ENCODE assay signal across 32 cellular contexts in the genomic region with DNA sequence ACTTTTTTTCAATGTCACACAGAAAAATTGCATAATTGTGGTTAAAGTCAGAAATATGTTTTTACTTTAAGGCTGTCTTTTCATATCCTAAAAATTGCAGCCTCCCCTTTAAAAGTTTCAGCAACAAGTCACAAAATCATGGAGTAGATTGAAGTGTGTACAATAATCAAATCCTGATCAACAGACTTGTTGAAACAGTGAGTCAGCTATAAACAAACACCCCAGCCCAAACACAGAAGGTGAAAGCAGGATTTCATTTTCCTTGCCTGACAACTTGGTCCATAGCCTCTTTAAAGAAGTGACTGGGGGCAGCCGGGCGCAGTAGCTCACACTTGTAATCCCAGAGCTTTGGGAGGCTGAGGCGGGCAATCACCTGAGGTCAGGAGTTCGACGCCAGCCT. TPM values are rescaled to one million over a fixed set of nuclear protein-coding genes. Genes with fewer than 3 reads are reported as not detected.
DNase-seq lines count a peak whose midpoint lies in the region; ATAC-seq, FAIRE-seq and TF ChIP-seq lines count a peak whose summit lies in the region.
"Had no signal": no experiment of that assay in that cellular context is flagged by ENCODE, and none has a peak within 500 bp of the region (broad histone marks: within the 10 kb centered on the region; RNA-seq: fewer than 3 reads in every experiment).

No MANE protein-coding gene starts in this region.

- POLR2A ChIA-PET in PC-3 (lab: Charles Lee; ENCODE audit: unreplicated experiment): interaction anchor here (0.6 to 0.7 kb wide), 2 partner anchors 22 to 75 kb away, joined by 3 to 4 read pairs; no protein-coding TSS in a partner anchor

- H3K27me3 ChIP-seq in PC-3 (ENCODE audit: low read length): no peaks in the 10 kb centered on the region
- no peaks in the 10 kb centered on the region for H3K27me3 ChIP-seq in bronchial epithelial cell (ENCODE audit: control insufficient read depth, insufficient read depth, low read length)
- H3K27me3 ChIP-seq in lung (ENCODE audit: control insufficient read depth, insufficient read depth): no peaks in the 10 kb centered on the region
- H3K27me3 ChIP-seq: BLaER1 treated with 17β-estradiol and CSF1 and Interleukin-3, amounts not matched to agents 10 nM and 100 nM had no signal

- H3K4me1 Mint-ChIP-seq in osteocyte (ENCODE audit: unreplicated experiment): peaks cover 11% of the 10 kb centered on the region
- H3K4me1 Mint-ChIP-seq: activated CD4-positive, alpha-beta T cell treated with anti-CD3 and anti-CD28 coated beads, Interleukin-2, amount 10 ng/mL, durations not matched to agents 24 days and 14 days; activated naive CD8-positive, alpha-beta T cell treated with anti-CD3 and anti-CD28 coated beads, Interleukin-2, amount 10 ng/mL, durations not matched to agents 7 days and 5 days; naive thymus-derived CD8-positive, alpha-beta T cell; stimulated activated effector memory CD8-positive, alpha-beta T cell treated with anti-CD3 and anti-CD28 coated beads, Interleukin-12 subunit alpha, Interleukin-12 subunit beta, amount 100 ng/mL, for 72 hours; WTC11 had no signal

- no peaks in the 10 kb centered on the region for H3K27me3 Mint-ChIP-seq in osteocyte (ENCODE audit: unreplicated experiment)
- H3K27me3 Mint-ChIP-seq: activated CD4-positive, alpha-beta T cell treated with anti-CD3 and anti-CD28 coated beads, Interleukin-2, amount 10 ng/mL, durations not matched to agents 24 days and 14 days; activated naive CD8-positive, alpha-beta T cell treated with anti-CD3 and anti-CD28 coated beads, Interleukin-2, amount 10 ng/mL, durations not matched to agents 7 days and 5 days; activated T-cell treated with anti-CD3 and anti-CD28 coated beads, Interleukin-2, amount 50 U/mL, for 24 hours; naive thymus-derived CD8-positive, alpha-beta T cell; type B pancreatic cell had no signal

- no peak overlapping the region for H2AFZ ChIP-seq in PC-3 (ENCODE audit: low read length)

- H4K20me1 ChIP-seq in PC-3 (ENCODE audit: low read length): no peaks in the 10 kb centered on the region
- H4K20me1 ChIP-seq: BLaER1 treated with 17β-estradiol and CSF1 and Interleukin-3, amounts not matched to agents 10 nM and 100 nM had no signal

- DNase-seq in DMS53 treated with DMSO at 0.1 percent for 48 hours (lab: John Stamatoyannopoulos, UW; ENCODE audit: unreplicated experiment) (peak; percentile 89), PC-3 (peak; percentile 87), bronchial epithelial cell (ENCODE audit: low read depth) (peak; percentile 76), lung (ENCODE audit: low spot score) (peak; percentile 28), EL (no peak), A172 (ENCODE audit: low spot score) (no peak), osteocyte (ENCODE audit: extremely low spot score, unreplicated experiment) (no peak)
- DNase-seq in activated CD4-positive, alpha-beta T cell treated with anti-CD3 and anti-CD28 coated beads, Interleukin-2, amount 50 U/mL, for 4 hours: no peak
- DNase-seq: activated CD4-positive, alpha-beta T cell treated with anti-CD3 and anti-CD28 coated beads, Interleukin-2, amount 10 ng/mL, durations not matched to agents 24 days and 14 days; activated gamma-delta T cell; activated naive CD8-positive, alpha-beta T cell treated with anti-CD3 and anti-CD28 coated beads, Interleukin-2, amount 10 ng/mL, durations not matched to agents 7 days and 5 days; activated T-cell treated with anti-CD3 and anti-CD28 coated beads, Interleukin-2, amount 50 U/mL, for 24 hours; aorta; caudate nucleus; COR-L47; cortex of kidney; effector memory CD4-positive, alpha-beta T cell; erythroblast; Karpas-422; left ventricle myocardium superior; naive thymus-derived CD8-positive, alpha-beta T cell; NCI-H1417 treated with DMSO at 0.1 percent for 48 hours; NCI-H226; NCI-H69; T1000 had no signal

- H3K36me3 ChIP-seq in PC-3 (ENCODE audit: low read depth, low read length) (peaks cover 17% of the 10 kb centered on the region), bronchial epithelial cell (ENCODE audit: control insufficient read depth, insufficient read depth, low read length) (no peaks in the 10 kb centered on the region), lung (ENCODE audit: control insufficient read depth in 2 of 2, insufficient read depth in 2 of 2, low read length in 2 of 2) (peaks cover 0 to 8% of the 10 kb centered on the region in 2 donors)

- H3K4me1 ChIP-seq in PC-3 (ENCODE audit: insufficient read depth, low read length) (peaks cover 28% of the 10 kb centered on the region), lung (ENCODE audit: control insufficient read depth in 2 of 2, insufficient read depth in 2 of 2, low read length in 2 of 2) (no peaks in the 10 kb centered on the region)
- H3K4me1 ChIP-seq: BLaER1 treated with 17β-estradiol and CSF1 and Interleukin-3, amounts not matched to agents 10 nM and 100 nM had no signal

- no TSS peak for BruUV-seq in PC-3 (replicated peaks; lab: Mats Ljungman, UMichigan)

- WGBS in lung, 2 donors: 83 to 96% methylated on average over 5 of the region's 5 CpGs

- intact Hi-C loops in PC-3 (cut with micrococcal nuclease): no loop called here

- H3K9ac ChIP-seq in PC-3 (ENCODE audit: low read length): no peak overlapping the region
- H3K9ac ChIP-seq: BLaER1 treated with 17β-estradiol and CSF1 and Interleukin-3, amounts not matched to agents 10 nM and 100 nM had no signal

- no peaks in the 10 kb centered on the region for H3K79me2 ChIP-seq in PC-3 (ENCODE audit: low read length)

- FAIRE-seq in bronchial epithelial cell (lab: Jason Lieb, UNC): no peak
- FAIRE-seq: G401.6, islet of Langerhans, RCC 7860 had no signal

- H3K4me2 ChIP-seq in PC-3 (ENCODE audit: low read length): peak overlapping the region; percentile 14
- H3K4me2 ChIP-seq: BLaER1 treated with 17β-estradiol and CSF1 and Interleukin-3, amounts not matched to agents 10 nM and 100 nM had no signal

- CTCF ChIA-PET in PC-3 (lab: Charles Lee): no interaction called here

- H3K4me3 ChIP-seq in PC-3 (ENCODE audit: low read length): no peak overlapping the region
- no peak overlapping the region for H3K4me3 ChIP-seq in bronchial epithelial cell (ENCODE audit: low read depth, low read length)
- H3K4me3 ChIP-seq in lung: no peak overlapping the region
- H3K4me3 ChIP-seq: BLaER1 treated with 17β-estradiol and CSF1 and Interleukin-3, amounts not matched to agents 10 nM and 100 nM had no signal

- no peak overlapping the region for H3K4me3 Mint-ChIP-seq in osteocyte (ENCODE audit: unreplicated experiment)
- H3K4me3 Mint-ChIP-seq: activated CD4-positive, alpha-beta T cell treated with anti-CD3 and anti-CD28 coated beads, Interleukin-2, amount 10 ng/mL, durations not matched to agents 24 days and 14 days; activated naive CD8-positive, alpha-beta T cell treated with anti-CD3 and anti-CD28 coated beads, Interleukin-2, amount 10 ng/mL, durations not matched to agents 7 days and 5 days; activated T-cell treated with anti-CD3 and anti-CD28 coated beads, Interleukin-2, amount 50 U/mL, for 24 hours; naive thymus-derived CD8-positive, alpha-beta T cell; stimulated activated effector memory CD8-positive, alpha-beta T cell treated with anti-CD3 and anti-CD28 coated beads, Interleukin-12 subunit alpha, Interleukin-12 subunit beta, amount 100 ng/mL, for 72 hours; type B pancreatic cell; WTC11 had no signal

- H3K9me3 Mint-ChIP-seq in osteocyte (ENCODE audit: unreplicated experiment): no peaks in the 10 kb centered on the region
- H3K9me3 Mint-ChIP-seq: activated CD4-positive, alpha-beta T cell treated with anti-CD3 and anti-CD28 coated beads, Interleukin-2, amount 10 ng/mL, durations not matched to agents 24 days and 14 days; activated naive CD8-positive, alpha-beta T cell treated with anti-CD3 and anti-CD28 coated beads, Interleukin-2, amount 10 ng/mL, durations not matched to agents 7 days and 5 days; activated T-cell treated with anti-CD3 and anti-CD28 coated beads, Interleukin-2, amount 50 U/mL, for 24 hours; naive thymus-derived CD8-positive, alpha-beta T cell; stimulated activated effector memory CD8-positive, alpha-beta T cell treated with anti-CD3 and anti-CD28 coated beads, Interleukin-12 subunit alpha, Interleukin-12 subunit beta, amount 100 ng/mL, for 72 hours; type B pancreatic cell; WTC11 had no signal

- H3K27ac ChIP-seq in PC-3 (ENCODE audit: low read length) (peak overlapping the region; percentile 27), lung (ENCODE audit: low read depth in 1 of 2, low read length in 1 of 2) (no peak overlapping the region)
- H3K27ac ChIP-seq: BLaER1 treated with 17β-estradiol and CSF1 and Interleukin-3, amounts not matched to agents 10 nM and 100 nM had no signal

- no peaks in the 10 kb centered on the region for H3K9me3 ChIP-seq in PC-3 (ENCODE audit: low read length)
- H3K9me3 ChIP-seq in lung (ENCODE audit: control insufficient read depth in 2 of 2, insufficient read depth in 1 of 2, low read length in 1 of 2): no peaks in the 10 kb centered on the region
- H3K9me3 ChIP-seq: BLaER1 treated with 17β-estradiol and CSF1 and Interleukin-3, amounts not matched to agents 10 nM and 100 nM had no signal

- ATAC-seq in PC-3 (peak; percentile 98), lung (ENCODE audit: insufficient read depth, low FRiP score) (no peak)
- ATAC-seq: left ventricle myocardium superior; naive thymus-derived CD8-positive, alpha-beta T cell; stimulated activated effector memory CD8-positive, alpha-beta T cell treated with anti-CD3 and anti-CD28 coated beads, Interleukin-12 subunit alpha, Interleukin-12 subunit beta, amount 100 ng/mL, for 72 hours; WTC11 had no signal

- no peaks in the 10 kb centered on the region for H3F3A ChIP-seq in PC-3 (ENCODE audit: low read length, unreplicated experiment)

- H3K27ac Mint-ChIP-seq in osteocyte (ENCODE audit: unreplicated experiment): no peak overlapping the region
- H3K27ac Mint-ChIP-seq: activated CD4-positive, alpha-beta T cell treated with anti-CD3 and anti-CD28 coated beads, Interleukin-2, amount 10 ng/mL, durations not matched to agents 24 days and 14 days; activated naive CD8-positive, alpha-beta T cell treated with anti-CD3 and anti-CD28 coated beads, Interleukin-2, amount 10 ng/mL, durations not matched to agents 7 days and 5 days; activated T-cell treated with anti-CD3 and anti-CD28 coated beads, Interleukin-2, amount 50 U/mL, for 24 hours; naive thymus-derived CD8-positive, alpha-beta T cell; stimulated activated effector memory CD8-positive, alpha-beta T cell treated with anti-CD3 and anti-CD28 coated beads, Interleukin-12 subunit alpha, Interleukin-12 subunit beta, amount 100 ng/mL, for 72 hours; type B pancreatic cell; WTC11 had no signal

- TF ChIP-seq CTCF in PC-3 (conservative IDR thresholded peaks at IDR 0.05; ENCODE audit: low read depth, low read length) (no peak), bronchial epithelial cell (IDR thresholded peaks at IDR 0.05; ENCODE audit: insufficient read depth, low read length, severe bottlenecking) (no peak), lung (IDR thresholded peaks at IDR 0.05; ENCODE audit: control extremely low read depth, extremely low read depth) (no peak), osteocyte (IDR thresholded peaks at IDR 0.05) (no peak)

- peaks cover 32% of the 10 kb centered on the region for H3K36me3 Mint-ChIP-seq in osteocyte (ENCODE audit: unreplicated experiment)

- H3K9me2 ChIP-seq in PC-3 (replicated peaks; ENCODE audit: low read length): no peaks in the 10 kb centered on the region

RNA-seq across cellular contexts. Expression of a gene that starts 59.9 kb away (rescaled TPM):
- total RNA-seq in PC-3 (2014; rRNA removed): 4.9 and 5.7 TPM in 2 replicates
- total RNA-seq in bronchial epithelial cell: 0.79 and 1.0 TPM in 2 replicates
- total RNA-seq in lung: 1 to 10 TPM in 1 of 2 donors, under 1 TPM in 1; 0.74 to 2.9 TPM
- polyA plus RNA-seq in lung: 1 to 10 TPM; 1.2 to 1.6 TPM
- 5.3 and 6.0 TPM in 2 replicates for total RNA-seq in A172 (2014; rRNA removed; shearing (Covaris generic))
- 2.0 and 2.4 TPM in 2 replicates for total RNA-seq in osteocyte
- total RNA-seq: activated naive CD8-positive, alpha-beta T cell treated with anti-CD3 and anti-CD28 coated beads, Interleukin-2, amount 10 ng/mL, durations not matched to agents 7 days and 5 days; naive thymus-derived CD8-positive, alpha-beta T cell had no signal
- polyA plus RNA-seq: naive thymus-derived CD8-positive, alpha-beta T cell had no signal

Comparison
In these comparisons a context has a peak if more than half of its experiments do, and no peak if none do; other contexts are left out.
1. DNase-seq: peak in DMS53 treated with DMSO at 0.1 percent for 48 hours (single experiment), PC-3 (single experiment), bronchial epithelial cell (single experiment) and lung (single experiment); none in EL (single experiment), activated CD4-positive, alpha-beta T cell treated with anti-CD3 and anti-CD28 coated beads, Interleukin-2, amount 50 U/mL, for 4 hours (0 of 2), A172 (single experiment) and osteocyte (single experiment).